ENCODE assay signal across 1 cellular context in genomic region chr12:64452559-64453329, GRCh38.
TF ChIP-seq lines count a peak whose summit lies in the region.

No MANE protein-coding gene starts in this region.

TF ChIP-seq in K562, 482 proteins besides CTCF, POLR2A, EP300 and RAD21 (continues in another document):
- TF ChIP-seq SREBF1 (IDR thresholded peaks at IDR 0.05; ENCODE audit: borderline replicate concordance, low read depth, low read length), result no peak
- no peak for TF ChIP-seq CREB3 (tag; conservative IDR thresholded peaks at IDR 0.05; ENCODE audit: low read depth)
- no peak; the same call in 1 of the 2 replicates for TF ChIP-seq ZNF395 (CRISPR knock-in tag; IDR thresholded peaks at IDR 0.05)
- peak; percentile 66; the same call in 1 of the 2 replicates for TF ChIP-seq SOX6 (IDR thresholded peaks at IDR 0.05)
- no peak for TF ChIP-seq RHOXF2B (CRISPR knock-in tag; conservative IDR thresholded peaks at IDR 0.05)
- no peak for TF ChIP-seq CREB3L1 (IDR thresholded peaks at IDR 0.05; ENCODE audit: borderline replicate concordance, low read depth)
- no peak for TF ChIP-seq MCM3 (IDR thresholded peaks at IDR 0.05)
- no peak for TF ChIP-seq RUNX1 (IDR thresholded peaks at IDR 0.05; ENCODE audit: low read depth)
- peak; percentile 97 for TF ChIP-seq BACH1 (tag; IDR thresholded peaks at IDR 0.05)
- no peak for TF ChIP-seq SMAD4 (CRISPR knock-in tag; conservative IDR thresholded peaks at IDR 0.05)
- TF ChIP-seq RBM14 (IDR thresholded peaks at IDR 0.05; ENCODE audit: borderline replicate concordance, insufficient read depth, low read depth, low read length), result no peak
- no peak for TF ChIP-seq BRF2 (IDR thresholded peaks at IDR 0.05; ENCODE audit: borderline replicate concordance, insufficient read depth, insufficient read length)
- TF ChIP-seq ELF1 (tag; IDR thresholded peaks at IDR 0.05), result no peak; the same call in 1 of the 2 replicates
- no peak for TF ChIP-seq SP1 (CRISPR knock-in tag; IDR thresholded peaks at IDR 0.05)
- no peak for TF ChIP-seq SRF (CRISPR knock-in tag; IDR thresholded peaks at IDR 0.05)
- TF ChIP-seq RCOR1 (IDR thresholded peaks at IDR 0.05; ENCODE audit: borderline replicate concordance in 1 of 2, low read depth in 2 of 2, low read length in 2 of 2), result peak in 1 of 2 experiments; percentile 75; a peak in 2 of 4 replicates
- TF ChIP-seq SAFB (IDR thresholded peaks at IDR 0.05; ENCODE audit: borderline replicate concordance, low read depth, low read length), result no peak
- TF ChIP-seq FOXA1 (IDR thresholded peaks at IDR 0.05; ENCODE audit: borderline replicate concordance), result no peak
- TF ChIP-seq FOS (IDR thresholded peaks at IDR 0.05; ENCODE audit: extremely low read depth, insufficient read length), result peak; percentile 13
- TF ChIP-seq CEBPG (CRISPR knock-in tag; IDR thresholded peaks at IDR 0.05), result no peak
- no peak for TF ChIP-seq CEBPG (tag; conservative IDR thresholded peaks at IDR 0.05 in 1 of 2, IDR thresholded peaks at IDR 0.05 in 1 of 2)
- no peak for TF ChIP-seq DACH1 (IDR thresholded peaks at IDR 0.05; ENCODE audit: partially characterized antibody)
- no peak for TF ChIP-seq HOMEZ (CRISPR knock-in tag; IDR thresholded peaks at IDR 0.05)
- no peak for TF ChIP-seq ZNF197 (CRISPR knock-in tag; IDR thresholded peaks at IDR 0.05; ENCODE audit: low read depth)
- TF ChIP-seq USF1 (CRISPR knock-in tag; IDR thresholded peaks at IDR 0.05), result no peak
- no peak for TF ChIP-seq ARID2 (IDR thresholded peaks at IDR 0.05)
- no peak for TF ChIP-seq EZH2 (IDR thresholded peaks at IDR 0.05; ENCODE audit: borderline replicate concordance, low read depth, low read length)
- no peak for TF ChIP-seq NR2C2 (CRISPR knock-in tag; IDR thresholded peaks at IDR 0.05)
- TF ChIP-seq NR2C2 (tag; IDR thresholded peaks at IDR 0.05), result no peak
- no peak for TF ChIP-seq MCM2 (IDR thresholded peaks at IDR 0.05; ENCODE audit: low read depth)
- peak; percentile 89 for TF ChIP-seq PKNOX1 (IDR thresholded peaks at IDR 0.05)
- peak; percentile 98 for TF ChIP-seq ZNF316 (IDR thresholded peaks at IDR 0.05)
- TF ChIP-seq POLR2G (IDR thresholded peaks at IDR 0.05; ENCODE audit: low read depth, low read length), result no peak
- no peak for TF ChIP-seq HCFC1 (IDR thresholded peaks at IDR 0.05; ENCODE audit: low read depth, low read length)
- TF ChIP-seq RERE (CRISPR knock-in tag; IDR thresholded peaks at IDR 0.05; ENCODE audit: borderline replicate concordance), result no peak
- TF ChIP-seq CBX3 (IDR thresholded peaks at IDR 0.05; ENCODE audit: borderline replicate concordance in 1 of 2, low read length in 2 of 2), result no peak
- TF ChIP-seq PRDM10 (IDR thresholded peaks at IDR 0.05; ENCODE audit: partially characterized antibody), result peak; percentile 24
- TF ChIP-seq SMARCE1 (IDR thresholded peaks at IDR 0.05), result no peak; the same call in 1 of the 2 replicates
- TF ChIP-seq NBN (IDR thresholded peaks at IDR 0.05; ENCODE audit: low read depth), result no peak
- no peak for TF ChIP-seq MITF (IDR thresholded peaks at IDR 0.05)
- TF ChIP-seq DLX4 (CRISPR knock-in tag; IDR thresholded peaks at IDR 0.05), result no peak
- TF ChIP-seq ZNF780A (CRISPR knock-in tag; IDR thresholded peaks at IDR 0.05), result no peak
- peak; percentile 69 for TF ChIP-seq CREM (IDR thresholded peaks at IDR 0.05; ENCODE audit: low read depth)
- TF ChIP-seq GTF2F1 (IDR thresholded peaks at IDR 0.05; ENCODE audit: low read depth, low read length), result no peak
